Comparison of ENCODE assay signal across 22 cellular contexts in the genomic region with DNA sequence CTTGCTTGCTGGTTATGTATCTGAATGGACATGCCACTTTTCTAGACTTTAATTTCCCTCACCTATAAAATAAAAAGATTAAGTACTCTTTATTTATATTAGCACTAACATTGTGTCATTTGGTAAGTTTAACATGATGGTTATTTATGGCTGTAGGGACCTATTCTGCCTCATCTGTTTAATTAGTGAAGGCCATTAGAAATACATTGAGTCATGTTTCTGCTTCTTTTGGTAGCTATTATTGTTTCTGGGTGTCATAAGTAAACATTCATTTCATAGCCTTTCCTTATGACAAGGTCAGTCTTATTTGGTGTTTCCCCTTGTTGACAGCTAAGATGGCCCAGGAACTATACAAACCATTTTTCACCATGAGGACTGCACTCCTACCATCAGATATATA. TPM values are rescaled to one million over a fixed set of nuclear protein-coding genes. Genes with fewer than 3 reads are reported as not detected.
A peak's percentile ranks its signal among the peaks of the same experiment; 100 is the strongest.
DNase-seq lines count a peak whose midpoint lies in the region; ATAC-seq, FAIRE-seq and TF ChIP-seq lines count a peak whose summit lies in the region.
"Had no signal": no experiment of that assay in that cellular context is flagged by ENCODE, and none has a peak within 500 bp of the region (broad histone marks: within the 10 kb centered on the region; RNA-seq: fewer than 3 reads in every experiment).

No MANE protein-coding gene starts in this region.

- H3K79me2 ChIP-seq in DOHH2 (ENCODE audit: control insufficient read depth, low read length) (no peaks in the 10 kb centered on the region), endothelial cell of umbilical vein (ENCODE audit: control insufficient read depth, insufficient read depth, low read length) (no peaks in the 10 kb centered on the region)

- H3K9me2 ChIP-seq in DOHH2 (replicated peaks; ENCODE audit: control insufficient read depth, low read length) = no peaks in the 10 kb centered on the region

- POLR2A ChIA-PET in endothelial cell of umbilical vein (lab: Charles Lee) = no interaction called here

- H3K4me1 Mint-ChIP-seq in activated T-helper 17 cell treated with anti-CD3 and anti-CD28 coated beads, Interleukin-2, amount 50 U/mL, for 72 hours = no peaks in the 10 kb centered on the region
- H3K4me1 Mint-ChIP-seq in CD14-positive monocyte = no peaks in the 10 kb centered on the region

- peaks cover 3% of the 10 kb centered on the region; the same call in 1 of the 2 replicates for H3F3A ChIP-seq in DOHH2 (ENCODE audit: control insufficient read depth, insufficient read depth)

- dilution Hi-C loops in endothelial cell of umbilical vein (cut with MboI; ENCODE audit: extremely low pct_ligation_motif_present, low sequenced_read_pairs) = no loop called here

- H3K27me3 Mint-ChIP-seq in activated T-helper 17 cell treated with anti-CD3 and anti-CD28 coated beads, Interleukin-2, amount 50 U/mL, for 72 hours = no peaks in the 10 kb centered on the region
- peaks cover 0 to 2% (median 0%) of the 10 kb centered on the region in 3 donors for H3K27me3 Mint-ChIP-seq in CD14-positive monocyte (ENCODE audit: low read depth in 3 of 3)
- H3K27me3 Mint-ChIP-seq: B cell; CD4-positive, CD25-positive, alpha-beta regulatory T cell; CD8-positive, alpha-beta memory T cell; IgD-negative memory B cell had no signal

- no peak for FAIRE-seq in endothelial cell of umbilical vein (lab: Jason Lieb, UNC)
- FAIRE-seq: D721Med, H1, HTR-8/SVneo had no signal

- H3K27ac ChIP-seq in DOHH2 (ENCODE audit: low read depth, low read length) (peak overlapping the region; percentile 69), endothelial cell of umbilical vein (ENCODE audit: insufficient read depth, low read depth, low read length) (no peak overlapping the region)
- H3K27ac ChIP-seq: BLaER1 treated with 17β-estradiol and CSF1 and Interleukin-3, amounts not matched to agents 10 nM and 100 nM had no signal

- no peak for TF ChIP-seq POLR2A in endothelial cell of umbilical vein (IDR thresholded peaks at IDR 0.05; ENCODE audit: low read depth, low read length)

- H3K9me3 ChIP-seq in DOHH2 (ENCODE audit: control insufficient read depth, insufficient read depth, low read length) (no peaks in the 10 kb centered on the region), endothelial cell of umbilical vein (replicated peaks; ENCODE audit: control insufficient read depth, insufficient read depth, low read length) (no peaks in the 10 kb centered on the region)
- H3K9me3 ChIP-seq: BLaER1 treated with 17β-estradiol and CSF1 and Interleukin-3, amounts not matched to agents 10 nM and 100 nM; HAP-1 had no signal

- no peaks in the 10 kb centered on the region for H3K9me1 ChIP-seq in endothelial cell of umbilical vein (replicated peaks; ENCODE audit: control insufficient read depth, extremely low read depth, insufficient read depth, low read length)

- peaks cover 64% of the 10 kb centered on the region for H3K36me3 Mint-ChIP-seq in activated T-helper 17 cell treated with anti-CD3 and anti-CD28 coated beads, Interleukin-2, amount 50 U/mL, for 72 hours (ENCODE audit: low read depth)
- H3K36me3 Mint-ChIP-seq in CD14-positive monocyte = peaks cover 65 to 80% of the 10 kb centered on the region in 2 donors

- H3K4me1 ChIP-seq in DOHH2 (ENCODE audit: control insufficient read depth, low read length) (peaks cover 53% of the 10 kb centered on the region), endothelial cell of umbilical vein (ENCODE audit: control insufficient read depth, extremely low read depth, insufficient read depth, low read length) (peaks cover 3% of the 10 kb centered on the region)
- H3K4me1 ChIP-seq: BLaER1 treated with 17β-estradiol and CSF1 and Interleukin-3, amounts not matched to agents 10 nM and 100 nM; HAP-1 had no signal

- H3K27ac Mint-ChIP-seq in activated T-helper 17 cell treated with anti-CD3 and anti-CD28 coated beads, Interleukin-2, amount 50 U/mL, for 72 hours = no peak overlapping the region
- H3K27ac Mint-ChIP-seq in CD14-positive monocyte = no peak overlapping the region
- H3K27ac Mint-ChIP-seq: B cell, IgD-negative memory B cell had no signal

- CTCF ChIA-PET in endothelial cell of umbilical vein (lab: Charles Lee) = interaction anchor here (0.9 to 1.1 kb wide), 2 partner anchors 9 to 12 kb away, joined by 3 read pairs; no protein-coding TSS in a partner anchor

- TF ChIP-seq CTCF in DOHH2 (IDR thresholded peaks at IDR 0.05; ENCODE audit: low read depth, low read length, poor library complexity, severe bottlenecking) (no peak), endothelial cell of umbilical vein (IDR thresholded peaks at IDR 0.05; ENCODE audit: extremely low read depth in 1 of 2, insufficient read depth in 1 of 2, low read depth in 1 of 2, low read length in 2 of 2) (no peak), CD14-positive monocyte (IDR thresholded peaks at IDR 0.05) (no peak)

- H3K4me3 Mint-ChIP-seq in activated T-helper 17 cell treated with anti-CD3 and anti-CD28 coated beads, Interleukin-2, amount 50 U/mL, for 72 hours = no peak overlapping the region
- H3K4me3 Mint-ChIP-seq in CD14-positive monocyte = no peak overlapping the region
- H3K4me3 Mint-ChIP-seq: B cell; CD4-positive, CD25-positive, alpha-beta regulatory T cell; CD8-positive, alpha-beta memory T cell; IgD-negative memory B cell had no signal

- H3K27me3 ChIP-seq in DOHH2 (ENCODE audit: control insufficient read depth, low read length) (no peaks in the 10 kb centered on the region), endothelial cell of umbilical vein (ENCODE audit: control insufficient read depth in 2 of 2, insufficient read depth in 2 of 2, low read length in 2 of 2) (no peaks in the 10 kb centered on the region)
- H3K27me3 ChIP-seq: BLaER1 treated with 17β-estradiol and CSF1 and Interleukin-3, amounts not matched to agents 10 nM and 100 nM had no signal

- H3K36me3 ChIP-seq in DOHH2 (ENCODE audit: control insufficient read depth, low read length) (peaks cover 32% of the 10 kb centered on the region), endothelial cell of umbilical vein (ENCODE audit: control insufficient read depth in 2 of 2, extremely low read depth in 1 of 2, insufficient read depth in 2 of 2, low read length in 2 of 2) (peaks cover 7 to 19% of the 10 kb centered on the region in 2 experiments)

- no peaks in the 10 kb centered on the region for H3K9me3 Mint-ChIP-seq in activated T-helper 17 cell treated with anti-CD3 and anti-CD28 coated beads, Interleukin-2, amount 50 U/mL, for 72 hours
- no peaks in the 10 kb centered on the region for H3K9me3 Mint-ChIP-seq in CD14-positive monocyte
- H3K9me3 Mint-ChIP-seq: CD4-positive, CD25-positive, alpha-beta regulatory T cell; CD8-positive, alpha-beta memory T cell; IgD-negative memory B cell had no signal

- H3K4me2 ChIP-seq in DOHH2 (ENCODE audit: low read length) (peak overlapping the region; percentile 60), endothelial cell of umbilical vein (ENCODE audit: insufficient read depth, low read length) (no peak overlapping the region)
- H3K4me2 ChIP-seq: BLaER1 treated with 17β-estradiol and CSF1 and Interleukin-3, amounts not matched to agents 10 nM and 100 nM had no signal

- H3K4me3 ChIP-seq in DOHH2 (ENCODE audit: low read length) (peak overlapping the region; percentile 45; the same call in 1 of the 2 replicates), endothelial cell of umbilical vein (replicated peaks in 1 of 3; ENCODE audit: insufficient read depth in 1 of 3, low read depth in 1 of 3, low read length in 3 of 3) (no peak overlapping the region)
- H3K4me3 ChIP-seq: BLaER1 treated with 17β-estradiol and CSF1 and Interleukin-3, amounts not matched to agents 10 nM and 100 nM; HAP-1 had no signal

- no TSS peak for BruUV-seq in endothelial cell of umbilical vein (replicated peaks; lab: Mats Ljungman, UMichigan)

- no peak overlapping the region for H2AFZ ChIP-seq in endothelial cell of umbilical vein (ENCODE audit: low read depth, low read length)

- DNase-seq in NCI-H69 (lab: John Stamatoyannopoulos, UW) (peak; percentile 68), endothelial cell of umbilical vein (ENCODE audit: low read depth, low spot score) (peak; percentile 37), LoVo (ENCODE audit: low spot score) (no peak), CD14-positive monocyte (ENCODE audit: low spot score) (no peak), DMS114 treated with DMSO at 0.1 percent for 48 hours (lab: John Stamatoyannopoulos, UW; ENCODE audit: unreplicated experiment) (no peak)
- DNase-seq: CD8-positive, alpha-beta memory T cell; COR-L47; DMS153; DMS79; GF-D8; KBM-7 had no signal

- intact Hi-C loops in endothelial cell of umbilical vein (cut with micrococcal nuclease) (no loop called here), CD14-positive monocyte (cut with micrococcal nuclease) (no loop called here)

- no peak overlapping the region for H3K9ac ChIP-seq in endothelial cell of umbilical vein (replicated peaks; ENCODE audit: extremely low read depth, insufficient read depth, low read length)
- H3K9ac ChIP-seq: BLaER1 treated with 17β-estradiol and CSF1 and Interleukin-3, amounts not matched to agents 10 nM and 100 nM had no signal

- H4K20me1 ChIP-seq in DOHH2 (ENCODE audit: control insufficient read depth, insufficient read depth, low read depth, low read length) = no peaks in the 10 kb centered on the region
- H4K20me1 ChIP-seq in endothelial cell of umbilical vein (replicated peaks; ENCODE audit: control insufficient read depth, extremely low read depth, insufficient read depth, low read length) = no peaks in the 10 kb centered on the region
- H4K20me1 ChIP-seq: BLaER1 treated with 17β-estradiol and CSF1 and Interleukin-3, amounts not matched to agents 10 nM and 100 nM had no signal

- peak; percentile 23 for ATAC-seq in activated T-helper 17 cell treated with anti-CD3 and anti-CD28 coated beads, Interleukin-2, amount 50 U/mL, for 72 hours (replicated peaks)
- ATAC-seq in GM18873 (IDR thresholded peaks at IDR 0.05; ENCODE audit: low FRiP score, unreplicated experiment) = no peak

TF ChIP-seq in endothelial cell of umbilical vein, 7 proteins besides CTCF, POLR2A, EP300 and RAD21 (continues in another document):
- TF ChIP-seq JUN (IDR thresholded peaks at IDR 0.05; ENCODE audit: borderline replicate concordance, insufficient read depth, insufficient read length, low read depth) (no peak), MYC (IDR thresholded peaks at IDR 0.05; ENCODE audit: low read depth, low read length) (no peak)

RNA-seq across cellular contexts. Expression of a gene that starts 39.4 kb away (rescaled TPM):
- 100 to 1,000 TPM; 121 to 140 TPM for total RNA-seq in activated T-helper 17 cell treated with anti-CD3 and anti-CD28 coated beads, Interleukin-2, amount 50 U/mL, for 72 hours
- total RNA-seq in endothelial cell of umbilical vein = 220 and 260 TPM in 2 replicates
- polyA plus RNA-seq in endothelial cell of umbilical vein (304 and 330 TPM in 2 replicates), CD14-positive monocyte (100 to 1,000 TPM; 525 to 548 TPM)
- 356 and 439 TPM in 2 replicates for polyA plus RNA-seq in endothelial cell of umbilical vein (2011; cell fraction: cytosol; rRNA removed)
- 128 and 211 TPM in 2 replicates for polyA plus RNA-seq in endothelial cell of umbilical vein (2011; cell fraction: nucleus; rRNA removed)
- polyA plus RNA-seq in endothelial cell of umbilical vein (2012) = 324 and 416 TPM in 2 replicates
- polyA minus RNA-seq in endothelial cell of umbilical vein = 113 and 123 TPM in 2 replicates
- polyA minus RNA-seq in endothelial cell of umbilical vein (2011; cell fraction: cytosol; rRNA and poly(A)+ RNA removed) = 72.4 TPM
- polyA minus RNA-seq in endothelial cell of umbilical vein (2011; cell fraction: nucleus; rRNA and poly(A)+ RNA removed) = 57.2 and 58.1 TPM in 2 replicates

Comparison
In these comparisons a context has a peak if more than half of its experiments do, and no peak if none do; other contexts are left out.
1. DNase-seq: peak in NCI-H69 (single experiment) and endothelial cell of umbilical vein (single experiment); none in LoVo (single experiment), CD14-positive monocyte (single experiment) and DMS114 treated with DMSO at 0.1 percent for 48 hours (single experiment).